34 cellular contexts compared by ENCODE assay signal in the genomic region with DNA sequence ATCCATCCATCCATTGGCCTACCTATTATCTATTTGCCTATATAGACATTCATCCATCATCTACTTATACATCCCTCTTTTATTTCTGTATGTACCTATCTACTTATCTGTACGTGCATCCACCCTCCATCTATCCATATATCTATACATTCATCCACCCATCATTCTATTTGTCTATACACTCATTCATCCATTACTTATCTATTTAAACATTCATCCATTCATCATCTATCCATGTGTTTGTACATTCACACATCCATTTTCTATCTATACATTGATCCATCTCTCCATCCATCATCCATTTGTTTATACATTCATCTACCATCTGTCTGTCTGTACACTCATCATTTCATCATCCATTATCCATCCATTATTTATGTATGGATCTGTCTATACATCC.
"Had no signal": no experiment of that assay in that cellular context is flagged by ENCODE, and none has a peak within 500 bp of the region (broad histone marks: within the 10 kb centered on the region; RNA-seq: fewer than 3 reads in every experiment).

No MANE protein-coding gene starts in this region.

- DNase-seq: Karpas-422, Kasumi-1, MG63, MM.1S, MV-4-11, NCI-H1048, NCI-H1092, NCI-H1092 treated with DMSO at 0.1 percent for 48 hours, NCI-H1105, NCI-H1105 treated with DMSO at 0.1 percent for 48 hours, NCI-H1417, NCI-H1417 treated with DMSO at 0.1 percent for 48 hours, NCI-H1436, NCI-H1436 treated with DMSO at 0.1 percent for 48 hours, NCI-H146, NCI-H1694, NCI-H1694 treated with DMSO at 0.1 percent for 48 hours, NCI-H187, NCI-H187 treated with DMSO at 0.1 percent for 48 hours, NCI-H1930, NCI-H2029, NCI-H2029 treated with DMSO at 0.1 percent for 48 hours, NCI-H2081, NCI-H2081 treated with DMSO at 0.1 percent for 48 hours, NCI-H2107, NCI-H2171, NCI-H2171 treated with DMSO at 0.1 percent for 48 hours, NCI-H2227 treated with DMSO at 0.1 percent for 48 hours, NCI-H226, NCI-H345, NCI-H446, NCI-H446 treated with DMSO at 0.1 percent for 48 hours, NCI-H510A had no signal

- H3K9ac ChIP-seq: KMS-11 had no signal

- H3K27me3 ChIP-seq: MG63 had no signal

- H3K9me3 ChIP-seq: MG63 had no signal

- H3K27ac ChIP-seq: KMS-11 had no signal

- H3K36me3 ChIP-seq: MG63 had no signal

- H3K4me2 ChIP-seq: KMS-11 had no signal

- H3K4me3 ChIP-seq: MG63 had no signal
